34 cellular contexts compared by ENCODE assay signal in the genomic region with DNA sequence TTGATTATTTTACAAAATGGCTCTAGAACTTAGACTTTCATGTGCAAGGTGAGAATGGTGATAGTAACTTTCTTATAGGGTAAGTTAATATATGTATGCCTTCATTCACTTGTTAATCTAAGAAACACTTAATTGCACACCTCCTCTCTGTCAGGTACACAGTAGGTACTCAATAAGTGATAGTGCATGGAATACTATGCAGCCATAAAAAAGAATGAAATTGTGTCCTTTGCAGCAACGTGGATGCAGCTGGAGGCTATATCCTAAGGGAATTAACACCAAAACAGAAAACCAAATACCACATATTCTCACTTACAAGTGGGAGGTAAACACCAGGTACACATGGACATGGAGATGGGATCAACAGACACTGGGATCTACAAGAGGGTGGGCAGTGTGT. TPM values are rescaled to one million over a fixed set of nuclear protein-coding genes. Genes with fewer than 3 reads are reported as not detected.
"Had no signal": no experiment of that assay in that cellular context is flagged by ENCODE, and none has a peak within 500 bp of the region (broad histone marks: within the 10 kb centered on the region; RNA-seq: fewer than 3 reads in every experiment).

No MANE protein-coding gene starts in this region.

- H3K4me3 ChIP-seq: colonic mucosa, esophagus squamous epithelium, gastrocnemius medialis, heart right ventricle, left lung, lower lobe of right lung, mucosa of descending colon had no signal

- DNase-seq: colonic mucosa; cortex of kidney; effector CD8-positive, alpha-beta T cell; effector memory CD8-positive, alpha-beta T cell; endodermal cell; erythroblast; esophagus squamous epithelium; foreskin fibroblast; foreskin melanocyte; gastrocnemius medialis; glutamatergic neuron; heart right ventricle; hippocampal formation; left cardiac atrium; left ventricle myocardium superior; mesenchymal stem cell; naive B cell had no signal

- H3K9me3 Mint-ChIP-seq: dendritic cell treated with granulocyte-macrophage colony-stimulating factor and Interleukin-4, amounts not matched to agents 40 ng/mL and 50 ng/mL, for 4 days; effector memory CD8-positive, alpha-beta T cell; endodermal cell; mesothelial cell of epicardium had no signal

- ATAC-seq: effector memory CD8-positive, alpha-beta T cell; esophagus mucosa; gastrocnemius medialis; heart right ventricle; left cardiac atrium; left lung; left ventricle myocardium superior; lower lobe of right lung; mucosa of descending colon had no signal

- H3K27me3 Mint-ChIP-seq: dendritic cell treated with granulocyte-macrophage colony-stimulating factor and Interleukin-4, amounts not matched to agents 40 ng/mL and 50 ng/mL, for 4 days had no signal

- H3K27ac Mint-ChIP-seq: dendritic cell treated with granulocyte-macrophage colony-stimulating factor and Interleukin-4, amounts not matched to agents 40 ng/mL and 50 ng/mL, for 4 days; effector memory CD8-positive, alpha-beta T cell; endodermal cell; mesothelial cell of epicardium had no signal

- H3K4me1 ChIP-seq: colonic mucosa, esophagus squamous epithelium, gastrocnemius medialis, heart right ventricle, left lung, lower lobe of right lung had no signal

- H3K36me3 Mint-ChIP-seq: mesothelial cell of epicardium had no signal

- H3K9me3 ChIP-seq: colonic mucosa, esophagus squamous epithelium, gastrocnemius medialis, heart right ventricle, left lung, lower lobe of right lung, mucosa of descending colon had no signal

- H3K27ac ChIP-seq: colonic mucosa, epithelial cell of prostate, esophagus squamous epithelium, gastrocnemius medialis, heart right ventricle, left lung, lower lobe of right lung had no signal

- H3K36me3 ChIP-seq: colonic mucosa, esophagus squamous epithelium, gastrocnemius medialis, heart right ventricle, left lung, lower lobe of right lung had no signal

- H3K4me1 Mint-ChIP-seq: endodermal cell, mesothelial cell of epicardium, naive B cell had no signal

- H3K4me3 Mint-ChIP-seq: dendritic cell treated with granulocyte-macrophage colony-stimulating factor and Interleukin-4, amounts not matched to agents 40 ng/mL and 50 ng/mL, for 4 days; effector memory CD8-positive, alpha-beta T cell; endodermal cell; mesothelial cell of epicardium; naive B cell had no signal

- H3K27me3 ChIP-seq: colonic mucosa had no signal

- FAIRE-seq: endometrium, islet of Langerhans, keratinocyte had no signal

RNA-seq across cellular contexts. Expression of a gene that starts 17.6 kb away (rescaled TPM):
- total RNA-seq: colonic mucosa, dermis microvascular lymphatic vessel endothelial cell, esophagus mucosa, esophagus squamous epithelium, gastrocnemius medialis, glomerular endothelial cell, heart right ventricle, kidney epithelial cell, left cardiac atrium, left lung, left ventricle myocardium superior, lower leg skin, lower lobe of right lung, lung microvascular endothelial cell, mesenteric fat pad, mesothelial cell of epicardium, myocyte had no signal
- polyA plus RNA-seq: heart right ventricle, keratinocyte had no signal
